21 cellular contexts compared by ENCODE assay signal in the genomic region with DNA sequence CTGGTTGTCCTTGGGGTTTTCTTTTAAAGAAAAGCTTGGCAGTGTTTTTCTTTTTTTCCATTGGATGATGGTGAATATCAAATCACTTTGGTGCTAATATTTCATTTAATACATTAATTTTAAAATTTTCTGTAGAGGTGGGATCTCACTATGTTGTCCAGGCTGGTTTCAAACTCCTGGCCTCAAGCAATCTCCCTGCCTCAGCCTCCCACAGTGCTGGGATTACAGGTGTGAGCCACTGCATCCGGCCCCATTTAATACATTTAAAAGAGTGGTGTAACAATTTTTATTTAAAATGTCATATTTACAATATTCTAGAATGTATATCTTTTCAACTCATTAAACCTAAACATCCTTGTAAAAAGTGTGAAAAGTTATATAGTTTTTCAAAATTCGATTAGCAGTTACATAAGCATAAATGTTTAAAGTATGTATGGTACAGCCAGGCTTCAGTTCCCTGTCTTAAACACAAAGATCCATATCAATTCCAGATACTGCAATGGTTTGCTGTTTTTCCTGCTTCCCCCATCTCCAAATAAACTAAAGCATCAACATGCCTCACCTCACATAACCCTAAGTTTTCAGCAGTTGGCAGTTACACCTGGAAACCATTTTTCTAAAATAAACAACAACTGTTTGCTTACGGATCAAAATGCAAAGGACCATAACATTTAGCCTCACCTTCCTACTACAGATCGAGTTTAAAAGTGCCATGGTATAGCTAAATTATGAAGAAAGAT. TPM values are rescaled to one million over a fixed set of nuclear protein-coding genes. Genes with fewer than 3 reads are reported as not detected.
DNase-seq lines count a peak whose midpoint lies in the region; ATAC-seq and TF ChIP-seq lines count a peak whose summit lies in the region.
"Had no signal": no experiment of that assay in that cellular context is flagged by ENCODE, and none has a peak within 500 bp of the region (broad histone marks: within the 10 kb centered on the region; RNA-seq: fewer than 3 reads in every experiment).

No MANE protein-coding gene starts in this region.

- TF ChIP-seq CTCF in C4-2B (conservative IDR thresholded peaks at IDR 0.05) = no peak
- TF ChIP-seq CTCF in body of pancreas (IDR thresholded peaks at IDR 0.05) = no peak
- TF ChIP-seq CTCF in ovary (IDR thresholded peaks at IDR 0.05) = no peak
- TF ChIP-seq CTCF in glutamatergic neuron (IDR thresholded peaks at IDR 0.05; ENCODE audit: partially characterized antibody, unreplicated experiment) = no peak

- H3K9me3 Mint-ChIP-seq in glutamatergic neuron (ENCODE audit: unreplicated experiment) = peaks cover 2% of the 10 kb centered on the region
- H3K9me3 Mint-ChIP-seq: activated naive CD8-positive, alpha-beta T cell treated with anti-CD3 and anti-CD28 coated beads, Interleukin-2, amount 50 U/mL, for 24 hours; activated T-cell treated with anti-CD3 and anti-CD28 coated beads, Interleukin-2, amount 50 U/mL, for 24 hours; endodermal cell had no signal

- DNase-seq in NCI-H1417 (lab: John Stamatoyannopoulos, UW) (peak in 2 of 3 experiments; percentile 76 to 90), NCI-H510A treated with DMSO at 0.1 percent for 48 hours (lab: John Stamatoyannopoulos, UW) (peak; percentile 74), body of pancreas (no peak), ovary (no peak), putamen (ENCODE audit: low spot score) (no peak), OCI-M1 (lab: John Stamatoyannopoulos, UW) (no peak), glutamatergic neuron (no peak)
- DNase-seq: ACHN; activated CD4-positive, alpha-beta T cell treated with anti-CD3 and anti-CD28 coated beads for 4 hours; activated naive CD8-positive, alpha-beta T cell treated with anti-CD3 and anti-CD28 coated beads, Interleukin-2, amount 50 U/mL, for 24 hours; activated T-cell treated with anti-CD3 and anti-CD28 coated beads, Interleukin-2, amount 50 U/mL, for 24 hours; central memory CD4-positive, alpha-beta T cell; endodermal cell; H7; KBM-7; NCI-H2227 treated with DMSO at 0.1 percent for 48 hours; RPMI8226; sigmoid colon; stimulated activated CD4-positive, alpha-beta T cell treated with anti-CD3 and anti-CD28 coated beads, Interleukin-4, amount 100 ng/mL, for 4 hours; upper lobe of right lung had no signal

- H3K4me1 Mint-ChIP-seq in glutamatergic neuron (ENCODE audit: low read depth, unreplicated experiment) = no peaks in the 10 kb centered on the region

- TF ChIP-seq EP300 in ovary (IDR thresholded peaks at IDR 0.05) = no peak

- H3K27ac ChIP-seq in C4-2B = peak overlapping the region; percentile 92; the same call in 1 of the 2 replicates
- peak overlapping the region; percentile 42 to 79 (median 72) for H3K27ac ChIP-seq in body of pancreas
- no peak overlapping the region for H3K27ac ChIP-seq in ovary
- H3K27ac ChIP-seq: sigmoid colon, upper lobe of right lung had no signal

- no peaks in the 10 kb centered on the region for H3K36me3 Mint-ChIP-seq in glutamatergic neuron (ENCODE audit: unreplicated experiment)

- TF ChIP-seq POLR2A in body of pancreas (IDR thresholded peaks at IDR 0.05) (no peak), ovary (IDR thresholded peaks at IDR 0.05) (no peak)

- H3K4me1 ChIP-seq in body of pancreas = peaks cover 60% of the 10 kb centered on the region
- H3K4me1 ChIP-seq in ovary (ENCODE audit: insufficient read depth) = peaks cover 10% of the 10 kb centered on the region
- H3K4me1 ChIP-seq: sigmoid colon had no signal

- no peak overlapping the region for H3K4me3 Mint-ChIP-seq in glutamatergic neuron (ENCODE audit: unreplicated experiment)
- H3K4me3 Mint-ChIP-seq: activated naive CD8-positive, alpha-beta T cell treated with anti-CD3 and anti-CD28 coated beads, Interleukin-2, amount 50 U/mL, for 24 hours; activated T-cell treated with anti-CD3 and anti-CD28 coated beads, Interleukin-2, amount 50 U/mL, for 24 hours; endodermal cell had no signal

- 46 to 48% methylated on average over 4 of the region's 4 CpGs for WGBS in body of pancreas, 2 donors
- WGBS in ovary, 3 donors = 38 to 65% (median 53%) methylated on average over 4 of the region's 4 CpGs

- no peak overlapping the region for H3K27ac Mint-ChIP-seq in glutamatergic neuron (ENCODE audit: unreplicated experiment)
- H3K27ac Mint-ChIP-seq: activated naive CD8-positive, alpha-beta T cell treated with anti-CD3 and anti-CD28 coated beads, Interleukin-2, amount 50 U/mL, for 24 hours; endodermal cell had no signal

- H3K27me3 Mint-ChIP-seq in glutamatergic neuron (ENCODE audit: unreplicated experiment) = peaks cover 6% of the 10 kb centered on the region
- H3K27me3 Mint-ChIP-seq: activated naive CD8-positive, alpha-beta T cell treated with anti-CD3 and anti-CD28 coated beads, Interleukin-2, amount 50 U/mL, for 24 hours; activated T-cell treated with anti-CD3 and anti-CD28 coated beads, Interleukin-2, amount 50 U/mL, for 24 hours had no signal

- H3K27me3 ChIP-seq in body of pancreas (no peaks in the 10 kb centered on the region), ovary (no peaks in the 10 kb centered on the region)
- H3K27me3 ChIP-seq: sigmoid colon, upper lobe of right lung had no signal

- H3K4me3 ChIP-seq in body of pancreas = no peak overlapping the region
- no peak overlapping the region for H3K4me3 ChIP-seq in ovary
- H3K4me3 ChIP-seq: sigmoid colon, upper lobe of right lung had no signal

- ATAC-seq in body of pancreas = peak; percentile 26
- ATAC-seq: activated naive CD8-positive, alpha-beta T cell treated with anti-CD3 and anti-CD28 coated beads, Interleukin-2, amount 50 U/mL, for 24 hours; upper lobe of right lung had no signal

- intact Hi-C loops in body of pancreas (cut with DNase I) (no loop called here), ovary (cut with DNase I) (no loop called here)

- H3K36me3 ChIP-seq in body of pancreas (replicated peaks in 1 of 2; ENCODE audit: insufficient read depth in 1 of 2, low read depth in 2 of 2) (no peaks in the 10 kb centered on the region), ovary (no peaks in the 10 kb centered on the region)
- H3K36me3 ChIP-seq: sigmoid colon, upper lobe of right lung had no signal

- H3K9me3 ChIP-seq in body of pancreas (no peaks in the 10 kb centered on the region), ovary (no peaks in the 10 kb centered on the region)
- H3K9me3 ChIP-seq: sigmoid colon, upper lobe of right lung had no signal

RNA-seq across cellular contexts. Expression of a gene that starts 8.9 kb away (rescaled TPM):
- total RNA-seq in body of pancreas = 10 to 100 TPM; 58.9 to 83.4 TPM
- 10 to 100 TPM; 36.4 to 91.2 (median 44.5) TPM for total RNA-seq in ovary
- 10 to 100 TPM; 23.7 to 54.0 TPM for polyA plus RNA-seq in ovary
- 33.3 TPM for total RNA-seq in glutamatergic neuron (ENCODE audit: unreplicated experiment)

Comparison
In these comparisons a context has a peak if more than half of its experiments do, and no peak if none do; other contexts are left out.
1. H3K27ac ChIP-seq: peak in C4-2B (single experiment) and body of pancreas (4 of 4); none in ovary (0 of 2).
2. DNase-seq: peak in NCI-H1417 (2 of 3) and NCI-H510A treated with DMSO at 0.1 percent for 48 hours (single experiment); none in body of pancreas (0 of 4), ovary (0 of 5), putamen (single experiment), OCI-M1 (single experiment) and glutamatergic neuron (single experiment).